In genomic region chr1:153428073-153428638, GRCh38 we compare ENCODE assay signal across 18 cellular contexts. TPM values are rescaled to one million over a fixed set of nuclear protein-coding genes. Genes with fewer than 3 reads are reported as not detected.
DNase-seq lines count a peak whose midpoint lies in the region; ATAC-seq and TF ChIP-seq lines count a peak whose summit lies in the region.
"Had no signal": no experiment of that assay in that cellular context is flagged by ENCODE, and none has a peak within 500 bp of the region (broad histone marks: within the 10 kb centered on the region; RNA-seq: fewer than 3 reads in every experiment).

No MANE protein-coding gene starts in this region.

- DNase-seq in H9, result peak; percentile 12
- peak; percentile 21 for DNase-seq in NCI-H69 (lab: John Stamatoyannopoulos, UW)
- DNase-seq in esophagus muscularis mucosa (ENCODE audit: extremely low spot score), result peak; percentile 89
- DNase-seq in progenitor cell of endocrine pancreas (ENCODE audit: low spot score, unreplicated experiment), result no peak
- no peak for DNase-seq in left lung
- no peak for DNase-seq in NCI-H446 (lab: John Stamatoyannopoulos, UW)
- no peak for DNase-seq in activated CD4-positive, alpha-beta T cell treated with anti-CD3 and anti-CD28 coated beads, Interleukin-2, amount 50 U/mL, for 1 hour
- no peak for DNase-seq in NCI-H524 treated with DMSO at 0.1 percent for 48 hours (lab: John Stamatoyannopoulos, UW)
- DNase-seq: Calu3; CD8-positive, alpha-beta T cell; DMS79 treated with DMSO at 0.1 percent for 48 hours; GF-D8 had no signal

- H2AFZ ChIP-seq in H9 (ENCODE audit: low read length), result no peak overlapping the region

- H3K27me3 ChIP-seq in H9 (ENCODE audit: insufficient read depth, low read length) (no peaks in the 10 kb centered on the region; the same call in 1 of the 2 replicates), esophagus muscularis mucosa (peaks cover 0 to 22% (median 0%) of the 10 kb centered on the region in 4 donors), left lung (peaks cover 0 to 48% of the 10 kb centered on the region in 2 donors)

- no peak overlapping the region for H2BK20ac ChIP-seq in H9 (ENCODE audit: low read depth, low read length, poor library complexity, severe bottlenecking)

- H2AK5ac ChIP-seq in H9 (ENCODE audit: insufficient read length, low read length), result no peak overlapping the region

- no peak overlapping the region for H2BK5ac ChIP-seq in H9 (ENCODE audit: insufficient read length, low read length)

- H3K27ac ChIP-seq in H9 (ENCODE audit: insufficient read length, low read depth, low read length) (no peak overlapping the region), esophagus muscularis mucosa (replicated peaks in 1 of 4) (no peak overlapping the region), left lung (no peak overlapping the region)
- H3K27ac ChIP-seq: BLaER1 treated with 17β-estradiol and CSF1 and Interleukin-3, amounts not matched to agents 10 nM and 100 nM had no signal

- H3K79me2 ChIP-seq in H9 (ENCODE audit: insufficient read depth, low read length), result no peaks in the 10 kb centered on the region

- H3K9me3 ChIP-seq in H9 (ENCODE audit: control insufficient read depth, low read depth, low read length), result no peaks in the 10 kb centered on the region
- no peaks in the 10 kb centered on the region for H3K9me3 ChIP-seq in esophagus muscularis mucosa
- H3K9me3 ChIP-seq in left lung, result no peaks in the 10 kb centered on the region
- H3K9me3 ChIP-seq: BLaER1 treated with 17β-estradiol and CSF1 and Interleukin-3, amounts not matched to agents 10 nM and 100 nM; HAP-1 had no signal

- no peak overlapping the region for H3K14ac ChIP-seq in H9 (ENCODE audit: insufficient read depth, low read length)

- H3K4me3 ChIP-seq in esophagus muscularis mucosa (no peak overlapping the region), left lung (no peak overlapping the region)
- H3K4me3 ChIP-seq: BLaER1 treated with 17β-estradiol and CSF1 and Interleukin-3, amounts not matched to agents 10 nM and 100 nM; HAP-1 had no signal

- H3K27me3 Mint-ChIP-seq in H9 (ENCODE audit: low read depth) (peaks cover 13% of the 10 kb centered on the region), progenitor cell of endocrine pancreas (peaks cover 29% of the 10 kb centered on the region)

- TF ChIP-seq EP300 in esophagus muscularis mucosa (IDR thresholded peaks at IDR 0.05), result no peak

- H3K9ac ChIP-seq in H9 (ENCODE audit: extremely low read depth, insufficient read length, low read length), result no peak overlapping the region
- H3K9ac ChIP-seq: BLaER1 treated with 17β-estradiol and CSF1 and Interleukin-3, amounts not matched to agents 10 nM and 100 nM had no signal

- H3K23me2 ChIP-seq in H9 (ENCODE audit: insufficient read length, low read depth, low read length, poor library complexity, severe bottlenecking), result no peaks in the 10 kb centered on the region

- H3K36me3 ChIP-seq in esophagus muscularis mucosa (no peaks in the 10 kb centered on the region), left lung (no peaks in the 10 kb centered on the region)
- H3K36me3 ChIP-seq: BLaER1 treated with 17β-estradiol and CSF1 and Interleukin-3, amounts not matched to agents 10 nM and 100 nM; HAP-1 had no signal

- no peak overlapping the region for H3K56ac ChIP-seq in H9 (ENCODE audit: insufficient read length, low read depth, low read length)

- H4K8ac ChIP-seq in H9 (replicated peaks; ENCODE audit: insufficient read length, low read depth, low read length), result no peak overlapping the region

- no peak overlapping the region for H2BK15ac ChIP-seq in H9 (ENCODE audit: low read depth, low read length)

- H3K23ac ChIP-seq in H9 (ENCODE audit: insufficient read length, low read depth, low read length), result no peak overlapping the region

- H3K36me3 Mint-ChIP-seq in H9 (ENCODE audit: insufficient read depth in 1 of 3, low read depth in 3 of 3), result no peaks in the 10 kb centered on the region
- H3K36me3 Mint-ChIP-seq in progenitor cell of endocrine pancreas (ENCODE audit: insufficient read depth), result no peaks in the 10 kb centered on the region
- H3K36me3 Mint-ChIP-seq: CD8-positive, alpha-beta T cell had no signal

- TF ChIP-seq CTCF in H9 (conservative IDR thresholded peaks at IDR 0.05) (no peak), esophagus muscularis mucosa (IDR thresholded peaks at IDR 0.05) (no peak), progenitor cell of endocrine pancreas (IDR thresholded peaks at IDR 0.05; ENCODE audit: unreplicated experiment) (no peak), left lung (IDR thresholded peaks at IDR 0.05) (no peak)

- H3K79me1 ChIP-seq in H9 (ENCODE audit: insufficient read depth, low read depth, low read length, poor library complexity, severe bottlenecking), result no peaks in the 10 kb centered on the region

- no CpG with 5 or more reads among the region's 12 CpGs for WGBS in H9 (ENCODE audit: extremely low coverage, insufficient read length, low lambda C conversion rate)
- 75% methylated on average over 12 of the region's 12 CpGs for WGBS in esophagus muscularis mucosa

- no peak overlapping the region for H4K91ac ChIP-seq in H9 (ENCODE audit: insufficient read length, low read depth, low read length)

- H3K4ac ChIP-seq in H9 (ENCODE audit: low read depth, low read length), result no peak overlapping the region

- no peaks in the 10 kb centered on the region for H3K4me1 Mint-ChIP-seq in H9
- H3K4me1 Mint-ChIP-seq in progenitor cell of endocrine pancreas (ENCODE audit: low read depth), result no peaks in the 10 kb centered on the region
- H3K4me1 Mint-ChIP-seq: B cell had no signal

- H2BK12ac ChIP-seq in H9 (ENCODE audit: insufficient read length, low read depth, low read length), result no peak overlapping the region

- no peak overlapping the region for H3K18ac ChIP-seq in H9 (ENCODE audit: insufficient read length, low read depth, low read length)

- H4K5ac ChIP-seq in H9 (ENCODE audit: insufficient read length, low read depth, low read length), result no peak overlapping the region

- intact Hi-C loops in esophagus muscularis mucosa (cut with DNase I), result no loop called here
- intact Hi-C loops in left lung (cut with DNase I), result no loop called here

- H3K4me2 ChIP-seq in H9 (ENCODE audit: insufficient read depth, insufficient read length, low read length), result no peak overlapping the region
- H3K4me2 ChIP-seq: BLaER1 treated with 17β-estradiol and CSF1 and Interleukin-3, amounts not matched to agents 10 nM and 100 nM had no signal

- peaks cover 0 to 3% of the 10 kb centered on the region in 2 experiments; a peak in 1 of 5 replicates for H3K9me3 Mint-ChIP-seq in H9
- H3K9me3 Mint-ChIP-seq in progenitor cell of endocrine pancreas (ENCODE audit: low read depth), result no peaks in the 10 kb centered on the region

- H3K4me1 ChIP-seq in H9 (ENCODE audit: insufficient read depth, low read length) (no peaks in the 10 kb centered on the region), esophagus muscularis mucosa (no peaks in the 10 kb centered on the region), left lung (no peaks in the 10 kb centered on the region)
- H3K4me1 ChIP-seq: BLaER1 treated with 17β-estradiol and CSF1 and Interleukin-3, amounts not matched to agents 10 nM and 100 nM; HAP-1 had no signal

- no peak overlapping the region for H2BK120ac ChIP-seq in H9 (ENCODE audit: low read depth, low read length, poor library complexity, severe bottlenecking)

- no peak overlapping the region; a peak in 1 of 7 replicates for H3K27ac Mint-ChIP-seq in H9
- peak overlapping the region; percentile 5 for H3K27ac Mint-ChIP-seq in progenitor cell of endocrine pancreas
- H3K27ac Mint-ChIP-seq: B cell; CD8-positive, alpha-beta T cell had no signal

- H3K4me3 Mint-ChIP-seq in H9 (no peak overlapping the region; a peak in 1 of 5 replicates), progenitor cell of endocrine pancreas (ENCODE audit: low read depth) (no peak overlapping the region)
- H3K4me3 Mint-ChIP-seq: B cell; CD8-positive, alpha-beta T cell had no signal

- no peak for TF ChIP-seq POLR2A in esophagus muscularis mucosa (IDR thresholded peaks at IDR 0.05; ENCODE audit: low read depth)

- H4K20me1 ChIP-seq in H9 (ENCODE audit: control insufficient read depth, insufficient read depth, insufficient read length), result no peaks in the 10 kb centered on the region
- H4K20me1 ChIP-seq: BLaER1 treated with 17β-estradiol and CSF1 and Interleukin-3, amounts not matched to agents 10 nM and 100 nM had no signal

- no peak overlapping the region for H3T11ph ChIP-seq in H9 (ENCODE audit: low read length)

- no peak for ATAC-seq in left lung
- ATAC-seq: CD8-positive, alpha-beta T cell had no signal

RNA-seq across cellular contexts. Expression of gene S100A7A, which starts 11.8 kb away (rescaled TPM):
- not detected in 2 replicates for total RNA-seq in H9 (2021)
- not detected for total RNA-seq in esophagus muscularis mucosa
- total RNA-seq in progenitor cell of endocrine pancreas, result not detected in 2 replicates
- total RNA-seq in left lung, result not detected
- total RNA-seq: A172; B cell; Calu3; CD8-positive, alpha-beta T cell; H1; HepG2 had no signal

RNA-seq across cellular contexts. Expression of gene S100A7, which starts 32.3 kb away (rescaled TPM):
- not detected in 2 replicates for total RNA-seq in H9 (2021)
- total RNA-seq in esophagus muscularis mucosa, result not detected
- not detected in 2 replicates for total RNA-seq in progenitor cell of endocrine pancreas
- not detected for total RNA-seq in left lung
- total RNA-seq: A172; B cell; Calu3; CD8-positive, alpha-beta T cell; H1; HepG2 had no signal

RNA-seq across cellular contexts. Expression of gene S100A8, which starts 37.3 kb away (rescaled TPM):
- total RNA-seq in H9 (2021) (not detected in 2 replicates), esophagus muscularis mucosa (100 to 1,000 TPM in 1 of 4 donors, 10 to 100 TPM in 2, 1 to 10 TPM in 1; 9.9 to 155 (median 12.0) TPM), progenitor cell of endocrine pancreas (not detected in 2 replicates), left lung (1,000 to 10,000 TPM in 1 of 2 donors, 10 to 100 TPM in 1; 97.7 to 1,365 TPM)
- total RNA-seq: A172, Calu3, H1, HepG2 had no signal

RNA-seq across cellular contexts. Expression of gene S100A12, which starts 52.7 kb away (rescaled TPM):
- total RNA-seq in H9 (2021) (not detected in 2 replicates), esophagus muscularis mucosa (10 to 100 TPM in 1 of 4 donors, not detected in 3; 33.1 TPM), progenitor cell of endocrine pancreas (not detected in 2 replicates), left lung (100 to 1,000 TPM in 1 of 2 donors, 10 to 100 TPM in 1; 12.1 to 178 TPM)
- total RNA-seq: A172; B cell; Calu3; CD8-positive, alpha-beta T cell; H1; HepG2 had no signal

Comparison
In these comparisons a context has a peak if more than half of its experiments do, and no peak if none do; other contexts are left out.
1. DNase-seq: peak in H9 (single experiment), NCI-H69 (single experiment) and esophagus muscularis mucosa (single experiment); none in progenitor cell of endocrine pancreas (single experiment), left lung (0 of 2), NCI-H446 (0 of 2), activated CD4-positive, alpha-beta T cell treated with anti-CD3 and anti-CD28 coated beads, Interleukin-2, amount 50 U/mL, for 1 hour (single experiment) and NCI-H524 treated with DMSO at 0.1 percent for 48 hours (single experiment).
2. RNA of gene S100A8, which starts 37.3 kb away (total RNA-seq): 97.7 to 1,365 TPM in left lung and 9.9 to 155 TPM in esophagus muscularis mucosa; not detected in H9 and not detected in progenitor cell of endocrine pancreas; every median in the first group is over 10 times any median in the second.